ENCODE assay signal across 11 cellular contexts in the genomic region with DNA sequence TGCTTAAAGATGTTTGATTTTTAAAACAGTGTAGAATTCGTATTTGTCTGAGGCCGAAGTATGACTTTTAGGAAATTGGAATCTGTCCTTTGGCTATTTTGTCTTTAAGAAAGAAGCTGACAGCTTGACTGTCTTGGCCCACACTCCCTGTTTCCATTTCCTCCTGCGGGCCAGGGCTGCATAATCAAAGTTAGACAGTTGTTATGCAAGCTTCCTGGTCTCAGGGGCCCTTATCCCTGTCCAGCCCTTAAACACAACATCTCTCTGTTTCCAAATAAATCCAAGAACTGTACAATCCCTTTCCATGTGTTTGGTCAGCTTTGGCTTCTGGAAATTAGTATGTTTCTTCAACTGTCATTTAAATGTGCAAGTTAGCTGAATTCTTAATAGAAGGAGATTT. TPM values are rescaled to one million over a fixed set of nuclear protein-coding genes. Genes with fewer than 3 reads are reported as not detected.
DNase-seq lines count a peak whose midpoint lies in the region; ATAC-seq and TF ChIP-seq lines count a peak whose summit lies in the region.
"Had no signal": no experiment of that assay in that cellular context is flagged by ENCODE, and none has a peak within 500 bp of the region (broad histone marks: within the 10 kb centered on the region; RNA-seq: fewer than 3 reads in every experiment).

No MANE protein-coding gene starts in this region.

- no peak overlapping the region for H3K4me3 ChIP-seq in right cardiac atrium (ENCODE audit: low read length)
- no peak overlapping the region for H3K4me3 ChIP-seq in psoas muscle

- H3K27me3 ChIP-seq in right cardiac atrium (ENCODE audit: control insufficient read depth, insufficient read depth) (no peaks in the 10 kb centered on the region), psoas muscle (ENCODE audit: insufficient read depth in 3 of 3, low read length in 2 of 3) (no peaks in the 10 kb centered on the region), foreskin keratinocyte (no peaks in the 10 kb centered on the region)

- intact Hi-C loops in right cardiac atrium (cut with DNase I) (no loop called here), psoas muscle (cut with DNase I) (no loop called here)

- WGBS in right cardiac atrium: 14% methylated on average over 3 of the region's 3 CpGs
- 1 to 3% (median 2%) methylated on average over 3 of the region's 3 CpGs for WGBS in psoas muscle, 3 donors

- no peaks in the 10 kb centered on the region for H3K9me3 ChIP-seq in right cardiac atrium (ENCODE audit: control insufficient read depth, low read length)
- H3K9me3 ChIP-seq in psoas muscle: no peaks in the 10 kb centered on the region

- H3K4me1 ChIP-seq in right cardiac atrium (ENCODE audit: control insufficient read depth, insufficient read depth, low read length) (peaks cover 5% of the 10 kb centered on the region), psoas muscle (peaks cover 5% of the 10 kb centered on the region), foreskin keratinocyte (no peaks in the 10 kb centered on the region)

- H3K36me3 ChIP-seq in psoas muscle (ENCODE audit: insufficient read depth in 1 of 2, low read depth in 1 of 2): no peaks in the 10 kb centered on the region

- ATAC-seq in right cardiac atrium: peak; percentile 98 to 99
- ATAC-seq in psoas muscle: peak in 3 of 4 donors; percentile 55 to 80 (median 68)
- ATAC-seq in foreskin keratinocyte: no peak
- no peak for ATAC-seq in HG03439 (IDR thresholded peaks at IDR 0.05; ENCODE audit: unreplicated experiment)
- no peak for ATAC-seq in stimulated activated naive CD8-positive, alpha-beta T cell treated with anti-CD3 and anti-CD28 coated beads, Interleukin-15, Interleukin-2, amounts not matched to agents 100 U/mL and 50 U/mL, for 24 hours
- no peak for ATAC-seq in HG03565 (IDR thresholded peaks at IDR 0.05; ENCODE audit: unreplicated experiment)
- ATAC-seq: HCT116 had no signal

- DNase-seq in GF-D8 (lab: John Stamatoyannopoulos, UW): peak; percentile 37
- peak; percentile 38 for DNase-seq in astrocyte of the hippocampus (ENCODE audit: low read depth, low spot score)
- peak; percentile 79 to 91 (median 84) for DNase-seq in right cardiac atrium
- peak; percentile 59 to 80 for DNase-seq in psoas muscle
- no peak for DNase-seq in foreskin keratinocyte
- no peak for DNase-seq in stimulated activated naive CD8-positive, alpha-beta T cell treated with anti-CD3 and anti-CD28 coated beads, Interleukin-15, Interleukin-2, amounts not matched to agents 100 U/mL and 50 U/mL, for 24 hours
- DNase-seq: Calu3, NCI-H187 treated with DMSO at 0.1 percent for 48 hours had no signal

- H3K27ac ChIP-seq in right cardiac atrium (ENCODE audit: low read length) (no peak overlapping the region), psoas muscle (no peak overlapping the region), foreskin keratinocyte (no peak overlapping the region)

- no peak for TF ChIP-seq CTCF in psoas muscle (IDR thresholded peaks at IDR 0.05)
- no peak for TF ChIP-seq CTCF in foreskin keratinocyte (conservative IDR thresholded peaks at IDR 0.05)

RNA-seq across cellular contexts. Expression of a gene that starts 54.6 kb away (rescaled TPM):
- total RNA-seq in right cardiac atrium: 10 to 100 TPM; 11.1 to 17.6 (median 13.5) TPM
- polyA plus RNA-seq in right cardiac atrium: 10.8 TPM
- 1 to 10 TPM; 1.9 to 7.8 (median 3.2) TPM for total RNA-seq in psoas muscle
- 1 to 10 TPM; 1.2 to 2.7 (median 1.4) TPM for polyA plus RNA-seq in psoas muscle
- 0.39 and 1.4 TPM in 2 replicates for total RNA-seq in foreskin keratinocyte
- 0.30 and 1.0 TPM in 2 replicates for polyA plus RNA-seq in foreskin keratinocyte
- total RNA-seq: Calu3 had no signal

Comparison
In these comparisons a context has a peak if more than half of its experiments do, and no peak if none do; other contexts are left out.
1. DNase-seq: peak in GF-D8 (single experiment), astrocyte of the hippocampus (single experiment), right cardiac atrium (3 of 3) and psoas muscle (2 of 2); none in foreskin keratinocyte (0 of 2) and stimulated activated naive CD8-positive, alpha-beta T cell treated with anti-CD3 and anti-CD28 coated beads, Interleukin-15, Interleukin-2, amounts not matched to agents 100 U/mL and 50 U/mL, for 24 hours (single experiment).
2. ATAC-seq: peak in right cardiac atrium (2 of 2) and psoas muscle (3 of 4); none in foreskin keratinocyte (single experiment), HG03439 (single experiment), stimulated activated naive CD8-positive, alpha-beta T cell treated with anti-CD3 and anti-CD28 coated beads, Interleukin-15, Interleukin-2, amounts not matched to agents 100 U/mL and 50 U/mL, for 24 hours (single experiment) and HG03565 (single experiment).